ENCODE assay signal across 11 cellular contexts in the genomic region with DNA sequence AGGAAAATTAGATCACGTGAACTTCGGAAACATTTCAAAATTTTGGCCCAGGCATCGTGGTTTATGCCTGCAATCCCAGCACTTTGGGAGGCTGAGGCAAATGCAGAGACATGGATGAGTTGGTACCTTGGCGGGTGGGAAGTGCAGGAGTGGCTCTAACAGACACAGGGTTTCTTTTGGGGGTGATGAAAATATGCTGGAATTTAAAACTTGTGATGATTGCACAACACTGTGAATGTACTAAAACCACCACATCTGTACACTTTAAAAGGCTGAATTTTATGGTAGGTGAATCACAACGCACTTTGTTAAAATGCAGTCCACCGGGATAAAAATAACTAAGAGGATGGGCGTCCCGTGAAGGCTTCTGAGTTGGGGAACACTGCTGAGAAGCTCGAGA. TPM values are rescaled to one million over a fixed set of nuclear protein-coding genes. Genes with fewer than 3 reads are reported as not detected.
DNase-seq lines count a peak whose midpoint lies in the region; ATAC-seq and TF ChIP-seq lines count a peak whose summit lies in the region.
"Had no signal": no experiment of that assay in that cellular context is flagged by ENCODE, and none has a peak within 500 bp of the region (broad histone marks: within the 10 kb centered on the region; RNA-seq: fewer than 3 reads in every experiment).

No MANE protein-coding gene starts in this region.

- no peaks in the 10 kb centered on the region for H3K9me3 ChIP-seq in lower lobe of right lung

- H3K4me3 ChIP-seq in AG04449 (ENCODE audit: low read depth, low read length) (no peak overlapping the region), lower lobe of right lung (no peak overlapping the region)

- H3K36me3 ChIP-seq in lower lobe of right lung, result peaks cover 18% of the 10 kb centered on the region

- H3K27me3 Mint-ChIP-seq in central memory CD8-positive, alpha-beta T cell, result no peaks in the 10 kb centered on the region
- H3K27me3 Mint-ChIP-seq in activated CD4-positive, alpha-beta memory T cell treated with anti-CD3 and anti-CD28 coated beads for 36 hours, result no peaks in the 10 kb centered on the region
- H3K27me3 Mint-ChIP-seq: CD4-positive, alpha-beta T cell; stimulated activated naive CD8-positive, alpha-beta T cell treated with anti-CD3 and anti-CD28 coated beads, Interleukin-15, Interleukin-2, amounts not matched to agents 100 ng/mL and 50 ng/mL, for 24 hours had no signal

- no peak for ATAC-seq in central memory CD8-positive, alpha-beta T cell (replicated peaks; ENCODE audit: extremely low read depth, poor library complexity, severe bottlenecking)
- ATAC-seq in lower lobe of right lung, result no peak

- peak overlapping the region; percentile 47 for H3K27ac Mint-ChIP-seq in central memory CD8-positive, alpha-beta T cell (ENCODE audit: low read depth)
- H3K27ac Mint-ChIP-seq in activated CD4-positive, alpha-beta memory T cell treated with anti-CD3 and anti-CD28 coated beads for 36 hours, result no peak overlapping the region
- H3K27ac Mint-ChIP-seq: CD4-positive, alpha-beta T cell; stimulated activated naive CD8-positive, alpha-beta T cell treated with anti-CD3 and anti-CD28 coated beads, Interleukin-15, Interleukin-2, amounts not matched to agents 100 ng/mL and 50 ng/mL, for 24 hours had no signal

- intact Hi-C loops in lower lobe of right lung (cut with DNase I), result no loop called here
- intact Hi-C loops in activated CD4-positive, alpha-beta memory T cell treated with anti-CD3 and anti-CD28 coated beads for 36 hours (cut with micrococcal nuclease), result no loop called here

- POLR2A ChIA-PET in AG04449 (lab: Yijun Ruan, JAX), result interaction anchor here (0.7 kb wide), 1 partner anchor 10 kb away, joined by 3 read pairs; no protein-coding TSS in a partner anchor
- POLR2A ChIA-PET in activated CD4-positive, alpha-beta memory T cell treated with anti-CD3 and anti-CD28 coated beads for 36 hours (lab: Charles Lee), result no interaction called here

- DNase-seq in AG04449 (ENCODE audit: low read depth, low spot score) (peak; percentile 72), LoVo (ENCODE audit: low spot score) (peak; percentile 1), lower lobe of right lung (no peak), NCI-H146 (lab: John Stamatoyannopoulos, UW) (no peak), cortex of kidney (lab: John Stamatoyannopoulos, UW) (no peak)
- no peak for DNase-seq in central memory CD8-positive, alpha-beta T cell (ENCODE audit: low spot score in 2 of 2)
- DNase-seq in activated CD4-positive, alpha-beta memory T cell treated with anti-CD3 and anti-CD28 coated beads for 36 hours, result no peak
- DNase-seq in activated effector memory CD4-positive, alpha-beta T cell treated with Interleukin-2 at 50 U/mL for 16 hours, result no peak
- DNase-seq: CD4-positive, alpha-beta T cell had no signal

- H3K9me3 Mint-ChIP-seq in central memory CD8-positive, alpha-beta T cell, result no peaks in the 10 kb centered on the region
- no peaks in the 10 kb centered on the region for H3K9me3 Mint-ChIP-seq in activated CD4-positive, alpha-beta memory T cell treated with anti-CD3 and anti-CD28 coated beads for 36 hours
- H3K9me3 Mint-ChIP-seq: CD4-positive, alpha-beta T cell; stimulated activated naive CD8-positive, alpha-beta T cell treated with anti-CD3 and anti-CD28 coated beads, Interleukin-15, Interleukin-2, amounts not matched to agents 100 ng/mL and 50 ng/mL, for 24 hours had no signal

- peaks cover 71% of the 10 kb centered on the region for H3K4me1 ChIP-seq in lower lobe of right lung

- peaks cover 4% of the 10 kb centered on the region for H3K36me3 Mint-ChIP-seq in central memory CD8-positive, alpha-beta T cell (ENCODE audit: insufficient read depth)
- H3K36me3 Mint-ChIP-seq in activated CD4-positive, alpha-beta memory T cell treated with anti-CD3 and anti-CD28 coated beads for 36 hours, result peaks cover 8% of the 10 kb centered on the region

- TF ChIP-seq CTCF in AG04449 (IDR thresholded peaks at IDR 0.05; ENCODE audit: insufficient read depth, low read length, missing control alignments), result no peak
- no peak for TF ChIP-seq CTCF in lower lobe of right lung (IDR thresholded peaks at IDR 0.05)

- no peaks in the 10 kb centered on the region for H3K27me3 ChIP-seq in lower lobe of right lung (ENCODE audit: low read depth)
- H3K27me3 ChIP-seq: dorsolateral prefrontal cortex had no signal

- H3K4me1 Mint-ChIP-seq in central memory CD8-positive, alpha-beta T cell, result peaks cover 27% of the 10 kb centered on the region
- peaks cover 18% of the 10 kb centered on the region for H3K4me1 Mint-ChIP-seq in activated CD4-positive, alpha-beta memory T cell treated with anti-CD3 and anti-CD28 coated beads for 36 hours (ENCODE audit: low read depth)

- CTCF ChIA-PET in AG04449 (lab: Yijun Ruan, JAX), result interaction anchor here (1.3 to 11.2 kb wide), 3 partner anchors 12 to 184 kb away, joined by 5 to 129 read pairs (median 6); no protein-coding TSS in a partner anchor
- CTCF ChIA-PET in activated CD4-positive, alpha-beta memory T cell treated with anti-CD3 and anti-CD28 coated beads for 36 hours (lab: Charles Lee), result interaction anchor here (2.5 kb wide), 1 partner anchor 14 kb away, joined by 12 read pairs; no protein-coding TSS in a partner anchor

- H3K4me3 Mint-ChIP-seq in central memory CD8-positive, alpha-beta T cell, result no peak overlapping the region
- no peak overlapping the region for H3K4me3 Mint-ChIP-seq in activated CD4-positive, alpha-beta memory T cell treated with anti-CD3 and anti-CD28 coated beads for 36 hours
- H3K4me3 Mint-ChIP-seq: CD4-positive, alpha-beta T cell; stimulated activated naive CD8-positive, alpha-beta T cell treated with anti-CD3 and anti-CD28 coated beads, Interleukin-15, Interleukin-2, amounts not matched to agents 100 ng/mL and 50 ng/mL, for 24 hours had no signal

- H3K27ac ChIP-seq in lower lobe of right lung, result peak overlapping the region; percentile 85

RNA-seq across cellular contexts. Expression of gene MLLT1, which starts 47.2 kb away (rescaled TPM):
- 61.9 TPM for total RNA-seq in lower lobe of right lung
- total RNA-seq in activated CD4-positive, alpha-beta memory T cell treated with anti-CD3 and anti-CD28 coated beads for 36 hours, result 10 to 100 TPM; 35.7 to 37.9 TPM

Comparison
In these comparisons a context has a peak if more than half of its experiments do, and no peak if none do; other contexts are left out.
1. DNase-seq: peak in AG04449 (single experiment) and LoVo (single experiment); none in central memory CD8-positive, alpha-beta T cell (0 of 2), lower lobe of right lung (single experiment), NCI-H146 (single experiment), activated CD4-positive, alpha-beta memory T cell treated with anti-CD3 and anti-CD28 coated beads for 36 hours (single experiment), cortex of kidney (single experiment) and activated effector memory CD4-positive, alpha-beta T cell treated with Interleukin-2 at 50 U/mL for 16 hours (single experiment).